Comparison of ENCODE assay signal across 29 cellular contexts in the genomic region with DNA sequence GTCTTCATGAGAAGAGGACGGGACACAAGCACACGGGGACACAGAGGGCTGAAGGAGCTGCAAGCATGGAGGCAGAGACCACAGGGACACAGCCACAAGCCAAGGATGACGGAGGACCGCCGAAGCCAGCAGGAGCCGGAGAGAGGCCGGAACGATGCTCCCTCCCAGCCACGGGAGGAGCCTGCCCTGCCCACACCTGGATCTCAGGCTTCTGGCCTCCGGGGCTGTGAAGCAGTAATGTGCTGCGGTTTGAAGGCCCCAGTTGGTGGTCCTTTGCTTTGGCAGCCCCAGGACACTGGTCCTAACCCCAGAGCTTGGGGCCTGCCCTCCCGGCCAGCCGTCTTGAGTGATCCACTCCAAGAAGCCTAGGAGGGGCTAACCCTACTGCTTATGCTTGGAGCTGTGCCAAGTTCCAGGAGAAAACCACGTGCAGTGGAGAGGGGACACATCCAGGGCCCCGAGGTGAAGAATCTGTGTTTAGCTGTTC.
DNase-seq lines count a peak whose midpoint lies in the region; ATAC-seq, FAIRE-seq and TF ChIP-seq lines count a peak whose summit lies in the region.
"Had no signal": no experiment of that assay in that cellular context is flagged by ENCODE, and none has a peak within 500 bp of the region (broad histone marks: within the 10 kb centered on the region; RNA-seq: fewer than 3 reads in every experiment).

No MANE protein-coding gene starts in this region.

- no peak for TF ChIP-seq RAD21 in H1 (IDR thresholded peaks at IDR 0.05 in 1 of 2, conservative IDR thresholded peaks at IDR 0.05 in 1 of 2; ENCODE audit: low read depth in 2 of 2, low read length in 2 of 2)

- no peak overlapping the region for H2BK120ac ChIP-seq in H1 (replicated peaks; ENCODE audit: low read depth, low read length)
- no peak overlapping the region for H2BK120ac ChIP-seq in H9 (ENCODE audit: low read depth, low read length, poor library complexity, severe bottlenecking)

- intact Hi-C loops in gastrocnemius medialis (cut with DNase I; ENCODE audit: low total_unique reads) = no loop called here

- H3K56ac ChIP-seq in H1 (replicated peaks; ENCODE audit: insufficient read length, low read depth, low read length) = no peak overlapping the region
- no peak overlapping the region for H3K56ac ChIP-seq in H9 (ENCODE audit: insufficient read length, low read depth, low read length)

- H2BK20ac ChIP-seq in H1 (ENCODE audit: low read length) (no peak overlapping the region), H9 (ENCODE audit: low read depth, low read length, poor library complexity, severe bottlenecking) (no peak overlapping the region)

- H3K9ac ChIP-seq in NT2/D1 (ENCODE audit: insufficient read length, low read depth) (peak overlapping the region; percentile 18), H1 (replicated peaks in 1 of 4; ENCODE audit: extremely low read depth in 1 of 4, low read depth in 3 of 4, low read length in 3 of 4) (no peak overlapping the region), H9 (ENCODE audit: extremely low read depth, insufficient read length, low read length) (no peak overlapping the region)
- H3K9ac ChIP-seq: BLaER1 had no signal

- in situ Hi-C loops in gastrocnemius medialis (cut with MboI; ENCODE audit: low sequenced_read_pairs in 4 of 4) = no loop called here

- no peak overlapping the region for H3K14ac ChIP-seq in H1 (ENCODE audit: insufficient read length)
- H3K14ac ChIP-seq in H9 (ENCODE audit: insufficient read depth, low read length) = no peak overlapping the region

- no peaks in the 10 kb centered on the region for H3K36me3 ChIP-seq in GM23338 (ENCODE audit: insufficient read depth)
- H3K36me3 ChIP-seq in NT2/D1 (ENCODE audit: insufficient read depth, insufficient read length, low read length) = no peaks in the 10 kb centered on the region
- no peaks in the 10 kb centered on the region for H3K36me3 ChIP-seq in H1 (ENCODE audit: control insufficient read depth in 2 of 4, insufficient read depth in 4 of 4, low read length in 3 of 4)
- no peaks in the 10 kb centered on the region for H3K36me3 ChIP-seq in osteoblast (ENCODE audit: insufficient read depth, low read length)
- H3K36me3 ChIP-seq in gastrocnemius medialis = no peaks in the 10 kb centered on the region
- H3K36me3 ChIP-seq: BE2C, BLaER1 had no signal

- CTCF ChIA-PET in H1 (lab: Charles Lee; ENCODE audit: partially characterized antibody) = interaction anchor here (1.0 to 1.7 kb wide), 3 partner anchors 10 to 34 kb away, joined by 3 to 4 read pairs (median 3); no protein-coding TSS in a partner anchor

- no peaks in the 10 kb centered on the region for H3K9me2 ChIP-seq in GM23338 (ENCODE audit: insufficient read depth)

- H3K27me3 ChIP-seq in GM23338 (ENCODE audit: insufficient read depth) (no peaks in the 10 kb centered on the region), NT2/D1 (ENCODE audit: insufficient read depth, insufficient read length) (peaks cover 3% of the 10 kb centered on the region), H1 (replicated peaks in 1 of 4; ENCODE audit: control insufficient read depth in 3 of 4, extremely low read depth in 1 of 4, insufficient read depth in 3 of 4, low read length in 3 of 4) (no peaks in the 10 kb centered on the region), osteoblast (ENCODE audit: insufficient read depth, low read length) (no peaks in the 10 kb centered on the region), H9 (ENCODE audit: insufficient read depth, low read length) (no peaks in the 10 kb centered on the region), gastrocnemius medialis (no peaks in the 10 kb centered on the region)
- H3K27me3 ChIP-seq: BE2C, BLaER1 had no signal

- H3K79me2 ChIP-seq in GM23338 (replicated peaks; ENCODE audit: insufficient read depth) = no peaks in the 10 kb centered on the region
- H3K79me2 ChIP-seq in H1 (ENCODE audit: control insufficient read depth in 1 of 2, insufficient read depth in 2 of 2, low read length in 2 of 2) = no peaks in the 10 kb centered on the region
- H3K79me2 ChIP-seq in osteoblast (ENCODE audit: insufficient read depth, low read length) = no peaks in the 10 kb centered on the region
- H3K79me2 ChIP-seq in H9 (ENCODE audit: insufficient read depth, low read length) = no peaks in the 10 kb centered on the region

- H3K27ac Mint-ChIP-seq in GM23338 (no peak overlapping the region), H9 (peak overlapping the region in 1 of 3 experiments; percentile 78; a peak in 2 of 7 replicates)
- H3K27ac Mint-ChIP-seq: CD14-positive monocyte; CD4-positive, alpha-beta memory T cell; CD4-positive, CD25-positive, alpha-beta regulatory T cell; CD8-positive, alpha-beta memory T cell had no signal

- H3K23ac ChIP-seq in H1 (ENCODE audit: insufficient read length) (no peak overlapping the region), H9 (ENCODE audit: insufficient read length, low read depth, low read length) (no peak overlapping the region)

- H3K4me1 Mint-ChIP-seq in GM23338 (no peaks in the 10 kb centered on the region), H9 (no peaks in the 10 kb centered on the region)
- H3K4me1 Mint-ChIP-seq: CD14-positive monocyte; CD4-positive, alpha-beta memory T cell; CD4-positive, CD25-positive, alpha-beta regulatory T cell; CD8-positive, alpha-beta memory T cell had no signal

- H2BK15ac ChIP-seq in H1 (ENCODE audit: low read length) (no peak overlapping the region), H9 (ENCODE audit: low read depth, low read length) (no peak overlapping the region)

- H4K5ac ChIP-seq in H1 (ENCODE audit: insufficient read length, low read depth, low read length) (no peak overlapping the region), H9 (ENCODE audit: insufficient read length, low read depth, low read length) (no peak overlapping the region)

- H3K27ac ChIP-seq in GM23338 (ENCODE audit: low read depth) (no peak overlapping the region), H1 (ENCODE audit: low read depth, low read length) (no peak overlapping the region), osteoblast (ENCODE audit: low read depth, low read length) (no peak overlapping the region), H9 (ENCODE audit: insufficient read length, low read depth, low read length) (no peak overlapping the region), gastrocnemius medialis (no peak overlapping the region)
- H3K27ac ChIP-seq: BLaER1 had no signal

- no peak for TF ChIP-seq EP300 in H1 (IDR thresholded peaks at IDR 0.05; ENCODE audit: borderline replicate concordance in 1 of 2, low read depth in 2 of 2, low read length in 2 of 2)

- H2AK5ac ChIP-seq in H1 (ENCODE audit: low read depth, low read length) (no peak overlapping the region), H9 (ENCODE audit: insufficient read length, low read length) (no peak overlapping the region)

- H3K18ac ChIP-seq in H1 (ENCODE audit: extremely low read depth, low read length) (no peak overlapping the region), H9 (ENCODE audit: insufficient read length, low read depth, low read length) (no peak overlapping the region)

- POLR2A ChIA-PET in H1 (lab: Charles Lee; ENCODE audit: partially characterized antibody) = interaction anchor here (0.5 kb wide), 1 partner anchor 83 kb away, joined by 3 read pairs; no protein-coding TSS in a partner anchor

- H2BK5ac ChIP-seq in H1 (ENCODE audit: low read depth, low read length) (no peak overlapping the region), H9 (ENCODE audit: insufficient read length, low read length) (no peak overlapping the region)

- H3K9me3 ChIP-seq in NT2/D1 (ENCODE audit: insufficient read depth, low read length) = no peaks in the 10 kb centered on the region
- H3K9me3 ChIP-seq in H1 (ENCODE audit: insufficient read depth in 2 of 2, low read depth in 1 of 2, low read length in 1 of 2) = no peaks in the 10 kb centered on the region
- no peaks in the 10 kb centered on the region for H3K9me3 ChIP-seq in osteoblast (ENCODE audit: low read depth, low read length)
- H3K9me3 ChIP-seq in H9 (ENCODE audit: control insufficient read depth, low read depth, low read length) = no peaks in the 10 kb centered on the region
- H3K9me3 ChIP-seq in gastrocnemius medialis = no peaks in the 10 kb centered on the region
- H3K9me3 ChIP-seq: BE2C, BLaER1 had no signal

- TF ChIP-seq CTCF in GM23338 (conservative IDR thresholded peaks at IDR 0.05; ENCODE audit: low read depth in 2 of 2) (no peak), H1 (IDR thresholded peaks at IDR 0.05; ENCODE audit: control extremely low read depth in 1 of 3, insufficient read depth in 1 of 3, low read depth in 1 of 3, low read length in 3 of 3) (no peak), osteoblast (IDR thresholded peaks at IDR 0.05; ENCODE audit: extremely low read depth, low read depth, low read length) (no peak), H9 (conservative IDR thresholded peaks at IDR 0.05) (no peak), gastrocnemius medialis (IDR thresholded peaks at IDR 0.05 in 4 of 5, conservative IDR thresholded peaks at IDR 0.05 in 1 of 5) (no peak)

- ATAC-seq in GM23338 = peak; percentile 37; the same call in 2 of the 3 replicates
- ATAC-seq in gastrocnemius medialis = no peak
- ATAC-seq: GM12878 had no signal

- H4K8ac ChIP-seq in H1 (ENCODE audit: extremely low read depth, insufficient read depth, low read length) (peak overlapping the region; percentile 5; the same call in 1 of the 2 replicates), H9 (replicated peaks; ENCODE audit: insufficient read length, low read depth, low read length) (no peak overlapping the region)

- WGBS in H1 (ENCODE audit: extremely low coverage in 1 of 2, insufficient coverage in 1 of 2, insufficient read length in 1 of 2, insufficient replicate concordance in 2 of 2, low coverage in 1 of 2, low lambda C conversion rate in 2 of 2, missing lambda C conversion rate in 1 of 2), 2 experiments = 92% methylated on average over 14 of the region's 15 CpGs; no CpG with 5 or more reads in 1 of the 2 experiments
- no CpG with 5 or more reads among the region's 15 CpGs for WGBS in H9 (ENCODE audit: extremely low coverage, insufficient read length, low lambda C conversion rate)

- H3K4me1 ChIP-seq in GM23338 (ENCODE audit: insufficient read depth) (no peaks in the 10 kb centered on the region), NT2/D1 (ENCODE audit: insufficient read depth, insufficient read length) (peaks cover 3% of the 10 kb centered on the region), H1 (replicated peaks in 1 of 4; ENCODE audit: control insufficient read depth in 3 of 4, insufficient read depth in 4 of 4, low read length in 3 of 4) (no peaks in the 10 kb centered on the region; a peak in 1 of 7 replicates), osteoblast (ENCODE audit: insufficient read depth, low read length) (no peaks in the 10 kb centered on the region), H9 (ENCODE audit: insufficient read depth, low read length) (no peaks in the 10 kb centered on the region), gastrocnemius medialis (no peaks in the 10 kb centered on the region)
- H3K4me1 ChIP-seq: BE2C had no signal

- H2BK12ac ChIP-seq in H1 (ENCODE audit: low read depth, low read length) (no peak overlapping the region), H9 (ENCODE audit: insufficient read length, low read depth, low read length) (no peak overlapping the region)

- no peak overlapping the region for H4K91ac ChIP-seq in H1 (replicated peaks; ENCODE audit: insufficient read length, low read length)
- H4K91ac ChIP-seq in H9 (ENCODE audit: insufficient read length, low read depth, low read length) = no peak overlapping the region

- H3K36me3 Mint-ChIP-seq in GM23338 (ENCODE audit: low read depth) = no peaks in the 10 kb centered on the region
- no peaks in the 10 kb centered on the region for H3K36me3 Mint-ChIP-seq in H9 (ENCODE audit: insufficient read depth in 1 of 3, low read depth in 3 of 3)
- H3K36me3 Mint-ChIP-seq: CD14-positive monocyte; CD4-positive, alpha-beta memory T cell; CD4-positive, CD25-positive, alpha-beta regulatory T cell; CD8-positive, alpha-beta memory T cell had no signal

- H3K27me3 Mint-ChIP-seq in GM23338 (ENCODE audit: insufficient read depth, low read depth, poor library complexity) = peaks cover 6% of the 10 kb centered on the region
- peaks cover 2% of the 10 kb centered on the region; the same call in 1 of the 2 replicates for H3K27me3 Mint-ChIP-seq in H9 (ENCODE audit: low read depth)
- H3K27me3 Mint-ChIP-seq: CD4-positive, alpha-beta memory T cell; CD4-positive, CD25-positive, alpha-beta regulatory T cell; CD8-positive, alpha-beta memory T cell had no signal

- H3K4ac ChIP-seq in H1 (replicated peaks; ENCODE audit: insufficient read length, low read depth, low read length) = no peak overlapping the region
- no peak overlapping the region for H3K4ac ChIP-seq in H9 (ENCODE audit: low read depth, low read length)

- H3T11ph ChIP-seq in H9 (ENCODE audit: low read length) = no peak overlapping the region

- no peak for DNase-seq in GM23338 (ENCODE audit: low spot score)
- no peak for DNase-seq in NT2/D1 (ENCODE audit: low read depth, low spot score)
- DNase-seq in H1 (ENCODE audit: low read depth in 1 of 2, low spot score in 2 of 2) = no peak
- peak; percentile 63 for DNase-seq in osteoblast (ENCODE audit: insufficient read length, low spot score, missing footprints)
- DNase-seq in GDM1 (lab: John Stamatoyannopoulos, UW) = no peak
- DNase-seq in H9 = no peak
- DNase-seq in gastrocnemius medialis = no peak
- DNase-seq in activated T-cell treated with anti-CD3 and anti-CD28 coated beads, Interleukin-2, amount 50 U/mL, for 48 hours = no peak
- DNase-seq: 8988T; ACHN; BE2C; C1 segment of cervical spinal cord; CD4-positive, CD25-positive, alpha-beta regulatory T cell; CD8-positive, alpha-beta memory T cell; COR-L47; DMS 273 treated with DMSO at 0.1 percent for 48 hours; DMS153; DMS53; DMS79; DND-41; EL had no signal

- TF ChIP-seq POLR2A in H1 (IDR thresholded peaks at IDR 0.05; ENCODE audit: control extremely low read depth in 1 of 2, low read depth in 2 of 2, low read length in 2 of 2) = no peak
- no peak for TF ChIP-seq POLR2A in gastrocnemius medialis (IDR thresholded peaks at IDR 0.05)

- H3K9me3 Mint-ChIP-seq in GM23338 (no peaks in the 10 kb centered on the region), H9 (no peaks in the 10 kb centered on the region)
- H3K9me3 Mint-ChIP-seq: CD4-positive, alpha-beta memory T cell; CD4-positive, CD25-positive, alpha-beta regulatory T cell; CD8-positive, alpha-beta memory T cell had no signal

- H3K4me2 ChIP-seq in GM23338 = no peak overlapping the region
- H3K4me2 ChIP-seq in H1 (ENCODE audit: insufficient read depth in 1 of 2, low read depth in 2 of 2, low read length in 2 of 2) = no peak overlapping the region
- no peak overlapping the region for H3K4me2 ChIP-seq in osteoblast (ENCODE audit: insufficient read depth, low read length)
- no peak overlapping the region for H3K4me2 ChIP-seq in H9 (ENCODE audit: insufficient read depth, insufficient read length, low read length)
- H3K4me2 ChIP-seq: BLaER1 had no signal

- no peak overlapping the region for H2AFZ ChIP-seq in GM23338
- no peak overlapping the region for H2AFZ ChIP-seq in H1 (ENCODE audit: low read length)
- no peak overlapping the region for H2AFZ ChIP-seq in osteoblast (ENCODE audit: low read length)
- no peak overlapping the region for H2AFZ ChIP-seq in H9 (ENCODE audit: low read length)

- H3K79me1 ChIP-seq in H1 (ENCODE audit: low read depth, low read length) (no peaks in the 10 kb centered on the region), H9 (ENCODE audit: insufficient read depth, low read depth, low read length, poor library complexity, severe bottlenecking) (no peaks in the 10 kb centered on the region)

- no peaks in the 10 kb centered on the region for H3F3A ChIP-seq in GM23338 (replicated peaks; ENCODE audit: low read depth)

- H4K20me1 ChIP-seq in GM23338 (replicated peaks; ENCODE audit: insufficient read depth) = no peaks in the 10 kb centered on the region
- peaks cover 0 to 2% of the 10 kb centered on the region in 2 experiments for H4K20me1 ChIP-seq in H1 (replicated peaks in 1 of 2; ENCODE audit: control insufficient read depth in 1 of 2, insufficient read depth in 2 of 2, low read length in 2 of 2)
- no peaks in the 10 kb centered on the region for H4K20me1 ChIP-seq in osteoblast (ENCODE audit: insufficient read depth, low read length)
- H4K20me1 ChIP-seq in H9 (ENCODE audit: control insufficient read depth, insufficient read depth, insufficient read length) = no peaks in the 10 kb centered on the region
- H4K20me1 ChIP-seq: BLaER1 had no signal

- FAIRE-seq in H1 (lab: Jason Lieb, UNC) = no peak
- FAIRE-seq: A204.1, G401.6, GM12878, GM12892, GM18507 had no signal

- no peak overlapping the region for H3K4me3 Mint-ChIP-seq in GM23338
- no peak overlapping the region for H3K4me3 Mint-ChIP-seq in H9
- H3K4me3 Mint-ChIP-seq: CD14-positive monocyte; CD4-positive, alpha-beta memory T cell; CD4-positive, CD25-positive, alpha-beta regulatory T cell; CD8-positive, alpha-beta memory T cell had no signal

- peaks cover 1% of the 10 kb centered on the region; the same call in 1 of the 2 replicates for H3K23me2 ChIP-seq in H1 (ENCODE audit: low read depth, low read length)
- H3K23me2 ChIP-seq in H9 (ENCODE audit: insufficient read length, low read depth, low read length, poor library complexity, severe bottlenecking) = no peaks in the 10 kb centered on the region

- no peak overlapping the region for H3K4me3 ChIP-seq in GM23338
- no peak overlapping the region for H3K4me3 ChIP-seq in NT2/D1 (ENCODE audit: insufficient read length, low read depth)
- no peak overlapping the region for H3K4me3 ChIP-seq in H1 (ENCODE audit: extremely low read depth in 1 of 4, insufficient read depth in 2 of 4, low read depth in 3 of 4, low read length in 4 of 4)
- H3K4me3 ChIP-seq in osteoblast (ENCODE audit: insufficient read depth, low read length) = no peak overlapping the region
- no peak overlapping the region for H3K4me3 ChIP-seq in gastrocnemius medialis
- H3K4me3 ChIP-seq: BLaER1, GM12878 had no signal
